ENCODE assay signal across 22 cellular contexts in genomic region chr6:31365864-31366263, GRCh38. TPM values are rescaled to one million over a fixed set of nuclear protein-coding genes. Genes with fewer than 3 reads are reported as not detected.
"Had no signal": no experiment of that assay in that cellular context is flagged by ENCODE, and none has a peak within 500 bp of the region (broad histone marks: within the 10 kb centered on the region; RNA-seq: fewer than 3 reads in every experiment).

No MANE protein-coding gene starts in this region.

- H3K27me3 ChIP-seq: Peyer's patch had no signal

- H3K9me3 ChIP-seq: MG63, Peyer's patch, SJCRH30, SK-N-SH had no signal

- H3K4me1 ChIP-seq: Peyer's patch, SJCRH30 had no signal

- DNase-seq: activated CD4-positive, alpha-beta T cell treated with anti-CD3 and anti-CD28 coated beads for 48 hours; activated CD4-positive, alpha-beta T cell treated with anti-CD3 and anti-CD28 coated beads, Interleukin-2, amount 50 U/mL, for 48 hours; activated CD8-positive, alpha-beta memory T cell treated with anti-CD3 and anti-CD28 coated beads, Interleukin-2, amount 10 ng/mL, durations not matched to agents 7 days and 5 days; activated gamma-delta T cell treated with Interleukin-2 at 50 U/mL for 16 hours; activated naive CD4-positive, alpha-beta T cell treated with anti-CD3 and anti-CD28 coated beads, Interleukin-2, amount 10 ng/mL, durations not matched to agents 7 days and 5 days; activated T-cell treated with anti-CD3 and anti-CD28 coated beads, Interleukin-2, amount 50 U/mL, for 4 hours; brain microvascular endothelial cell; MG63; MV-4-11; NCI-H1105; NCI-H1436; NCI-H1694 treated with DMSO at 0.1 percent for 48 hours; NCI-H2029 treated with DMSO at 0.1 percent for 48 hours; NCI-H345; NCI-H510A treated with DMSO at 0.1 percent for 48 hours; Peyer's patch; Right ventricle myocardium superior; SJCRH30; SK-N-SH had no signal

- H3K9me3 Mint-ChIP-seq: activated T-cell treated with anti-CD3 and anti-CD28 coated beads, Interleukin-2, amount 50 U/mL, for 4 hours had no signal

- H3K27ac ChIP-seq: brain microvascular endothelial cell, cardiac muscle cell, Peyer's patch, RWPE1, SJCRH30 had no signal

- H3K36me3 ChIP-seq: brain microvascular endothelial cell, cardiac muscle cell, MG63, Peyer's patch, SJCRH30 had no signal

- H3K9me2 ChIP-seq: SK-N-SH had no signal

- H3K27ac Mint-ChIP-seq: activated CD8-positive, alpha-beta memory T cell treated with anti-CD3 and anti-CD28 coated beads, Interleukin-2, amount 10 ng/mL, durations not matched to agents 7 days and 5 days; activated naive CD4-positive, alpha-beta T cell treated with anti-CD3 and anti-CD28 coated beads, Interleukin-2, amount 10 ng/mL, durations not matched to agents 7 days and 5 days; activated T-helper 2 cell treated with anti-CD3 and anti-CD28 coated beads, Interferon-gamma antibody, Interleukin-2, Interleukin-4, amounts not matched to agents 10 μg/mL and 5 μg/mL and 100 μg/mL, durations not matched to agents 14 hours and 24 hours and 36 hours had no signal

- H3K4me3 ChIP-seq: cardiac muscle cell, MG63, SJCRH30 had no signal

RNA-seq across cellular contexts. Expression of gene HLA-B, which starts 8.9 kb away (rescaled TPM):
- total RNA-seq: SJCRH30 had no signal
